Comparison of ENCODE assay signal across 30 cellular contexts in the genomic region with DNA sequence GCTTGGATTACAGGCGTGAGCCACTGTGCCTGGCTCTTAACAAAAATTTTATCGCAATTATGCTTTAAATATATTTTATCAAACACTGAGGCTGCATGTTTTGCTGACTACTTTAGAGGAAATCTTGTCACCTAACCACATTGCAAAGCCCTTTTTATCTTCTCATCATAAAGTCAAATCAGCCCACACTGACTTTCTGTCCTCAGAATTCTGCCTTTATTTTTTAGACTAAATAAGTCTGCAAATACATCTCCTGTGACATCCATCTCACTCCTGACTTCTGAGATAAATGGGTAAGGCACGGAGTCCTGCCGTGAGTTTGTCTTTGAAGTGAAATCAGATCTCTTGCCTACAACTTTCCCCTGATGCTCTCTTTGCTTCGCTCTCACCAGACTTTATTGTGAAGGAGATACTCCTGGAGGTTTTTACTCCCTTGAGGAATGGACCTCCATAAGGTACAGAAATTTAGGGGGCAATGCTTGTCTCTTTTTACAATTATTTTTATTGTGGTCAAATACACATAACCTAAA. TPM values are rescaled to one million over a fixed set of nuclear protein-coding genes. Genes with fewer than 3 reads are reported as not detected.
DNase-seq lines count a peak whose midpoint lies in the region; ATAC-seq and TF ChIP-seq lines count a peak whose summit lies in the region.
"Had no signal": no experiment of that assay in that cellular context is flagged by ENCODE, and none has a peak within 500 bp of the region (broad histone marks: within the 10 kb centered on the region; RNA-seq: fewer than 3 reads in every experiment).

No MANE protein-coding gene starts in this region.

- no peak overlapping the region for H4K5ac ChIP-seq in mesendoderm (ENCODE audit: low read length)

- H3K79me2 ChIP-seq in mesendoderm (ENCODE audit: control insufficient read depth, insufficient read depth, low read length): no peaks in the 10 kb centered on the region

- H3K27me3 ChIP-seq in mesendoderm (ENCODE audit: insufficient read depth, low read length, poor library complexity): no peaks in the 10 kb centered on the region
- H3K27me3 ChIP-seq: BE2C, BLaER1 had no signal

- H3K4me3 ChIP-seq in HEK293 (ENCODE audit: low read depth, low read length): no peak overlapping the region
- H3K4me3 ChIP-seq in mesendoderm (ENCODE audit: low read length): no peak overlapping the region
- H3K4me3 ChIP-seq: BLaER1, GM12878 had no signal

- no peak for DNase-seq in HEK293T (ENCODE audit: extremely low spot score)
- no peak for DNase-seq in mesendoderm
- DNase-seq in activated naive CD4-positive, alpha-beta T cell (lab: John Stamatoyannopoulos, UW): no peak
- DNase-seq in stimulated activated naive CD8-positive, alpha-beta T cell treated with anti-CD3 and anti-CD28 coated beads, Interleukin-15, amount 100 ng/mL, for 72 hours: no peak
- no peak for DNase-seq in left colon
- DNase-seq: 8988T; ACHN; BE2C; C1 segment of cervical spinal cord; CD4-positive, alpha-beta memory T cell; CD8-positive, alpha-beta memory T cell; COR-L47; DMS 273 treated with DMSO at 0.1 percent for 48 hours; DMS153; DMS53; DMS79; DND-41; EL; GDM1 had no signal

- no peaks in the 10 kb centered on the region for H3K36me3 ChIP-seq in HEK293 (ENCODE audit: control insufficient read depth in 2 of 2, insufficient read depth in 1 of 2, low read length in 2 of 2)
- no peaks in the 10 kb centered on the region for H3K36me3 ChIP-seq in KOPT-K1 (ENCODE audit: insufficient read depth, low read length)
- no peaks in the 10 kb centered on the region for H3K36me3 ChIP-seq in mesendoderm (ENCODE audit: control insufficient read depth, insufficient read depth, low read length)
- H3K36me3 ChIP-seq: BE2C, BLaER1 had no signal

- H3K56ac ChIP-seq in mesendoderm (ENCODE audit: low read length): no peak overlapping the region

- H2AK5ac ChIP-seq in mesendoderm (ENCODE audit: low read length): no peak overlapping the region

- POLR2A ChIA-PET in HEK293 (lab: Yijun Ruan, JAX) (no interaction called here), HEK293T (lab: Yijun Ruan, JAX) (no interaction called here)

- H3K18ac ChIP-seq in mesendoderm (ENCODE audit: low read length): no peak overlapping the region

- no peak overlapping the region for H3K4me3 Mint-ChIP-seq in stimulated activated naive CD8-positive, alpha-beta T cell treated with anti-CD3 and anti-CD28 coated beads, Interleukin-15, amount 100 ng/mL, for 72 hours
- H3K4me3 Mint-ChIP-seq: CD14-positive monocyte; CD4-positive, alpha-beta memory T cell; CD8-positive, alpha-beta memory T cell had no signal

- H3K27me3 Mint-ChIP-seq in stimulated activated naive CD8-positive, alpha-beta T cell treated with anti-CD3 and anti-CD28 coated beads, Interleukin-15, amount 100 ng/mL, for 72 hours: peaks cover under 1% of the 10 kb centered on the region

- no peak overlapping the region for H3K4me2 ChIP-seq in mesendoderm (ENCODE audit: low read length)
- H3K4me2 ChIP-seq: BLaER1 had no signal

- H3K4me1 ChIP-seq in HEK293 (ENCODE audit: control insufficient read depth, insufficient read depth, low read length) (no peaks in the 10 kb centered on the region), mesendoderm (ENCODE audit: control insufficient read depth, low read depth, low read length) (no peaks in the 10 kb centered on the region)
- H3K4me1 ChIP-seq: BE2C had no signal

- H3K23ac ChIP-seq in mesendoderm (ENCODE audit: low read length): no peak overlapping the region

- H3K4ac ChIP-seq in mesendoderm (ENCODE audit: low read depth, low read length): no peak overlapping the region

- peak overlapping the region; percentile 65 for H4K8ac ChIP-seq in mesendoderm (ENCODE audit: low read depth, low read length)

- H3K9me3 ChIP-seq in HEK293 (ENCODE audit: control insufficient read depth, insufficient read depth, low read depth, low read length) (no peaks in the 10 kb centered on the region), KOPT-K1 (ENCODE audit: insufficient read depth, low read length, poor library complexity, severe bottlenecking) (no peaks in the 10 kb centered on the region)
- H3K9me3 ChIP-seq: BE2C had no signal

- H3K9ac ChIP-seq in mesendoderm (ENCODE audit: low read length): no peak overlapping the region
- H3K9ac ChIP-seq: BLaER1 had no signal

- H3K27ac Mint-ChIP-seq in stimulated activated naive CD8-positive, alpha-beta T cell treated with anti-CD3 and anti-CD28 coated beads, Interleukin-15, amount 100 ng/mL, for 72 hours: no peak overlapping the region
- H3K27ac Mint-ChIP-seq: CD4-positive, CD25-positive, alpha-beta regulatory T cell; CD8-positive, alpha-beta memory T cell had no signal

- no peak for TF ChIP-seq CTCF in HEK293 (tag by site-specific recombination; IDR thresholded peaks at IDR 0.05)

- intact Hi-C loops in left colon (cut with DNase I, micrococcal nuclease): no loop called here

- CTCF ChIA-PET in HEK293 (lab: Yijun Ruan, JAX): no interaction called here
- CTCF ChIA-PET in HEK293T (lab: Yijun Ruan, JAX): no interaction called here

- WGBS in mesendoderm (ENCODE audit: extremely low coverage, insufficient coverage, low lambda C conversion rate): no CpG with 5 or more reads among the region's 5 CpGs

- H2BK5ac ChIP-seq in mesendoderm (ENCODE audit: low read length): no peak overlapping the region

- ATAC-seq in HG02759 (IDR thresholded peaks at IDR 0.05; ENCODE audit: unreplicated experiment) (no peak), left colon (no peak)
- ATAC-seq in stimulated activated naive CD8-positive, alpha-beta T cell treated with anti-CD3 and anti-CD28 coated beads, Interleukin-15, amount 100 ng/mL, for 72 hours: no peak
- ATAC-seq: GM12878 had no signal

- no peak overlapping the region for H2BK15ac ChIP-seq in mesendoderm (replicated peaks; ENCODE audit: low read depth)

- H3K79me1 ChIP-seq in mesendoderm (ENCODE audit: low read length): no peaks in the 10 kb centered on the region

- no peaks in the 10 kb centered on the region for H3K4me1 Mint-ChIP-seq in stimulated activated naive CD8-positive, alpha-beta T cell treated with anti-CD3 and anti-CD28 coated beads, Interleukin-15, amount 100 ng/mL, for 72 hours
- H3K4me1 Mint-ChIP-seq: CD14-positive monocyte; CD4-positive, CD25-positive, alpha-beta regulatory T cell; CD8-positive, alpha-beta memory T cell had no signal

- H3K27ac ChIP-seq in HEK293 (ENCODE audit: extremely low read depth, low read depth, low read length) (no peak overlapping the region), KOPT-K1 (ENCODE audit: low read depth, low read length, poor library complexity, severe bottlenecking) (peak overlapping the region; percentile 34), mesendoderm (ENCODE audit: low read depth, low read length) (no peak overlapping the region)
- H3K27ac ChIP-seq: BLaER1 had no signal

- H3K9me3 Mint-ChIP-seq in stimulated activated naive CD8-positive, alpha-beta T cell treated with anti-CD3 and anti-CD28 coated beads, Interleukin-15, amount 100 ng/mL, for 72 hours: peaks cover 0 to 4% of the 10 kb centered on the region in 2 donors

- H2BK120ac ChIP-seq in mesendoderm (ENCODE audit: low read depth, low read length): no peak overlapping the region

TF ChIP-seq in HEK293, 187 proteins besides CTCF, POLR2A, EP300 and RAD21 (continues in another document):
- TF ChIP-seq ZBTB1 (tag by site-specific recombination; IDR thresholded peaks at IDR 0.05): no peak

TF ChIP-seq in HEK293T, 16 proteins besides CTCF, POLR2A, EP300 and RAD21:
- no peak for TF ChIP-seq ARNT (IDR thresholded peaks at IDR 0.05)
- TF ChIP-seq, protein P1, sequence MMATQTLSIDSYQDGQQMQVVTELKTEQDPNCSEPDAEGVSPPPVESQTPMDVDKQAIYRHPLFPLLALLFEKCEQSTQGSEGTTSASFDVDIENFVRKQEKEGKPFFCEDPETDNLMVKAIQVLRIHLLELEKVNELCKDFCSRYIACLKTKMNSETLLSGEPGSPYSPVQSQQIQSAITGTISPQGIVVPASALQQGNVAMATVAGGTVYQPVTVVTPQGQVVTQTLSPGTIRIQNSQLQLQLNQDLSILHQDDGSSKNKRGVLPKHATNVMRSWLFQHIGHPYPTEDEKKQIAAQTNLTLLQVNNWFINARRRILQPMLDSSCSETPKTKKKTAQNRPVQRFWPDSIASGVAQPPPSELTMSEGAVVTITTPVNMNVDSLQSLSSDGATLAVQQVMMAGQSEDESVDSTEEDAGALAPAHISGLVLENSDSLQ (IDR thresholded peaks at IDR 0.05): peak; percentile 43; the same call in 1 of the 2 replicates
TF ChIP-seq in HEK293T: peak in this region for 1.

RNA-seq across cellular contexts. Expression of a gene that starts 23.5 kb away (rescaled TPM):
- polyA plus RNA-seq in mesendoderm (2013, experiment 1 of 2): 0.25 TPM
- polyA plus RNA-seq in mesendoderm (2013, experiment 2 of 2): 0.18 TPM
- total RNA-seq in left colon: not detected
- total RNA-seq: A673; CD4-positive, alpha-beta memory T cell; CD4-positive, CD25-positive, alpha-beta regulatory T cell; CD8-positive, alpha-beta memory T cell; Daoy; G401; GM12878 had no signal
- polyA plus RNA-seq: AG04450; CD14-positive monocyte; CD4-positive, alpha-beta memory T cell; CD4-positive, CD25-positive, alpha-beta regulatory T cell; CD8-positive, alpha-beta memory T cell had no signal

RNA-seq across cellular contexts. Expression of a gene that starts 42.2 kb away (rescaled TPM):
- polyA plus RNA-seq in mesendoderm (2013, experiment 1 of 2): 10.2 TPM
- 11.0 TPM for polyA plus RNA-seq in mesendoderm (2013, experiment 2 of 2)
- 10 to 100 TPM; 50.0 to 91.5 TPM for total RNA-seq in left colon
